ENCODE assay signal across 8 cellular contexts in the genomic region with DNA sequence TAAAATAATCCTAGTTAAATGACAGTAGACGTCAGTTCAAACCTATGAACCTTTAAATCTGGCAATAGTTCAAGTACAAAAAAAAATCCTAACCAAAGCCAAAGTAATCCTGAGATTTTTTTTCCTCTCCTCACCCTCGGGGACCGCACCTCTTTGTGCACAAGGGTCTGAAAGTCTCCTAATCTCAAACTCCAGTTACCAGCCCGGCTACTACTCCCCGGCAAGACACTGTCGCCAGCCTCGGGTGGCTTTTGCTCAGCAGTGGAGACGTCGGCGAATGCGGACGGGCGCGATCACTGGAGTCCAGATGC. TPM values are rescaled to one million over a fixed set of nuclear protein-coding genes. Genes with fewer than 3 reads are reported as not detected.
DNase-seq lines count a peak whose midpoint lies in the region; ATAC-seq, FAIRE-seq and TF ChIP-seq lines count a peak whose summit lies in the region.

No MANE protein-coding gene starts in this region.

- peak overlapping the region; percentile 95 for H3K4me3 Mint-ChIP-seq in memory B cell

- H3K4me3 ChIP-seq in DOHH2 (ENCODE audit: low read length), result peak overlapping the region; percentile 79
- peak overlapping the region; percentile 96 for H3K4me3 ChIP-seq in K562
- peak overlapping the region; percentile 75 for H3K4me3 ChIP-seq in urinary bladder (ENCODE audit: low read depth, low read length)

- in situ Hi-C loops in K562 (cut with MboI), result no loop called here

- no peaks in the 10 kb centered on the region for H3K27me3 ChIP-seq in DOHH2 (ENCODE audit: control insufficient read depth, low read length)
- no peaks in the 10 kb centered on the region for H3K27me3 ChIP-seq in K562 (ENCODE audit: control insufficient read depth in 2 of 2, insufficient read depth in 2 of 2, low read length in 2 of 2)

- TF ChIP-seq POLR2A in K562 (conservative IDR thresholded peaks at IDR 0.05), result no peak

- H3K27ac ChIP-seq in DOHH2 (ENCODE audit: low read depth, low read length), result peak overlapping the region; percentile 72
- peak overlapping the region; percentile 97 for H3K27ac ChIP-seq in K562 (ENCODE audit: extremely low read depth, low read depth, low read length)
- peak overlapping the region; percentile 97 for H3K27ac ChIP-seq in urinary bladder (ENCODE audit: low read depth)

- no peak; the same call in 2 of the 3 replicates for ATAC-seq in K562
- ATAC-seq in memory B cell (ENCODE audit: low read depth), result no peak

- H3K9ac ChIP-seq in K562 (ENCODE audit: insufficient read depth in 1 of 2, low read depth in 2 of 2, low read length in 2 of 2), result peak overlapping the region; percentile 99

- H3K9me2 ChIP-seq in DOHH2 (replicated peaks; ENCODE audit: control insufficient read depth, low read length), result no peaks in the 10 kb centered on the region

- H3K9me3 ChIP-seq in DOHH2 (ENCODE audit: control insufficient read depth, insufficient read depth, low read length) (no peaks in the 10 kb centered on the region), K562 (replicated peaks; ENCODE audit: control insufficient read depth, insufficient read depth, low read depth, low read length) (no peaks in the 10 kb centered on the region)

- FAIRE-seq in HTR-8/SVneo (lab: Jason Lieb, UNC) (no peak), K562 (lab: Jason Lieb, UNC) (no peak)

- peaks cover 11% of the 10 kb centered on the region for H3K36me3 Mint-ChIP-seq in memory B cell

- WGBS in K562 (ENCODE audit: insufficient coverage, low coverage, missing lambda C conversion rate), result 0% methylated on average over 14 of the region's 14 CpGs
- under 1% methylated on average over 14 of the region's 14 CpGs for WGBS in urinary bladder

- POLR2A ChIA-PET in K562 (lab: Yijun Ruan, JAX), result interaction anchor here (0.7 to 3.9 kb wide), 3 partner anchors 10 to 57 kb away, joined by 3 to 39 read pairs (median 3); a partner anchor contains a TSS

- no peak for TF ChIP-seq RAD21 in K562 (CRISPR knock-in tag; conservative IDR thresholded peaks at IDR 0.05 in 1 of 2, IDR thresholded peaks at IDR 0.05 in 1 of 2)

- H3K9me1 ChIP-seq in K562 (ENCODE audit: control insufficient read depth, insufficient read depth, low read length), result no peaks in the 10 kb centered on the region

- H3K27ac Mint-ChIP-seq in memory B cell, result peak overlapping the region; percentile 96

- TF ChIP-seq CTCF in DOHH2 (IDR thresholded peaks at IDR 0.05; ENCODE audit: low read depth, low read length, poor library complexity, severe bottlenecking) (no peak), K562 (IDR thresholded peaks at IDR 0.05 in 2 of 3, conservative IDR thresholded peaks at IDR 0.05 in 1 of 3; ENCODE audit: insufficient read depth in 2 of 3, low read depth in 1 of 3, low read length in 3 of 3) (no peak)

- H3K4me1 Mint-ChIP-seq in memory B cell, result peaks cover 14% of the 10 kb centered on the region

- CTCF ChIA-PET in K562 (lab: Yijun Ruan, JAX; ENCODE audit: low intra/inter-chr PET ratio), result no interaction called here

- TF ChIP-seq EP300 in K562 (IDR thresholded peaks at IDR 0.05; ENCODE audit: low read length), result no peak

- peak overlapping the region; percentile 74 for H2AFZ ChIP-seq in K562 (ENCODE audit: low read depth, low read length)

- peaks cover 45% of the 10 kb centered on the region for H3K4me1 ChIP-seq in DOHH2 (ENCODE audit: control insufficient read depth, low read length)
- H3K4me1 ChIP-seq in K562 (replicated peaks in 1 of 2; ENCODE audit: control insufficient read depth in 2 of 2, insufficient read depth in 2 of 2, low read length in 2 of 2), result peaks cover 6 to 24% of the 10 kb centered on the region in 2 experiments; a peak in 4 of 5 replicates
- H3K4me1 ChIP-seq in urinary bladder (ENCODE audit: insufficient read depth), result peaks cover 2% of the 10 kb centered on the region

- H4K20me1 ChIP-seq in DOHH2 (ENCODE audit: control insufficient read depth, insufficient read depth, low read depth, low read length) (peaks cover 5% of the 10 kb centered on the region; the same call in 1 of the 2 replicates), K562 (replicated peaks; ENCODE audit: control insufficient read depth, insufficient read depth, low read length) (0 out of 2 replicates have a peak, but pooled peaks cover 10% of the 10 kb centered on the region)

- H3F3A ChIP-seq in DOHH2 (ENCODE audit: control insufficient read depth, insufficient read depth), result peaks cover 41% of the 10 kb centered on the region

- H3K4me2 ChIP-seq in DOHH2 (ENCODE audit: low read length) (peak overlapping the region; percentile 81), K562 (ENCODE audit: insufficient read depth, low read length) (peak overlapping the region; percentile 92)

- H3K36me3 ChIP-seq in DOHH2 (ENCODE audit: control insufficient read depth, low read length) (peaks cover 38% of the 10 kb centered on the region), K562 (ENCODE audit: control insufficient read depth, insufficient read depth, low read length) (peaks cover 45% of the 10 kb centered on the region), urinary bladder (ENCODE audit: insufficient read depth) (no peaks in the 10 kb centered on the region)

- no peaks in the 10 kb centered on the region for H3K9me3 Mint-ChIP-seq in memory B cell

- BruUV-seq in K562 (replicated peaks; lab: Mats Ljungman, UMichigan), result TSS peak; percentile 37

- DNase-seq in HTR-8/SVneo (ENCODE audit: insufficient read length, low spot score), result peak; percentile 14
- no peak for DNase-seq in K562 (ENCODE audit: extremely low read depth in 1 of 4, low spot score in 3 of 4)
- no peak for DNase-seq in memory B cell (ENCODE audit: low spot score in 2 of 2)
- no peak for DNase-seq in iPS-NIHi11 (ENCODE audit: low spot score)
- no peak for DNase-seq in H4 (ENCODE audit: low spot score)
- DNase-seq in globus pallidus (ENCODE audit: low spot score), result no peak

- intact Hi-C loops in K562 (cut with micrococcal nuclease), result no loop called here

- no peaks in the 10 kb centered on the region for H3K27me3 Mint-ChIP-seq in memory B cell

- H3K79me2 ChIP-seq in DOHH2 (ENCODE audit: control insufficient read depth, low read length) (peaks cover 84% of the 10 kb centered on the region), K562 (ENCODE audit: control insufficient read depth, insufficient read depth, low read length) (peaks cover 78% of the 10 kb centered on the region)

TF ChIP-seq in K562, 482 proteins besides CTCF, POLR2A, EP300 and RAD21 (continues in another document):
- TF ChIP-seq NCOA2 (IDR thresholded peaks at IDR 0.05; ENCODE audit: partially characterized antibody in 2 of 2), result no peak

RNA-seq across cellular contexts. Expression of a gene that starts 0.4 kb away (rescaled TPM):
- 324 and 746 TPM in 2 replicates for total RNA-seq in K562 (2011; cell fraction: chromatin; rRNA removed; ENCODE audit: low replicate concordance)
- total RNA-seq in K562 (2011; cell fraction: nucleolus; rRNA removed), result 168 and 207 TPM in 2 replicates
- total RNA-seq in K562 (2011; cell fraction: nucleoplasm; rRNA removed), result 327 and 417 TPM in 2 replicates
- total RNA-seq in K562 (2014; rRNA removed), result 78.9 and 96.2 TPM in 2 replicates
- total RNA-seq in K562 (2014; rRNA removed; fragmentation: Illumina TruSeq; extraction: Trizol), result 177 and 187 TPM in 2 replicates
- 176 and 190 TPM in 2 replicates for total RNA-seq in K562 (2015; rRNA removed; fragmentation: Illumina TruSeq; extraction: Trizol)
- 173 and 174 TPM in 2 replicates for total RNA-seq in K562 (2021)
- polyA plus RNA-seq in K562 (2011; rRNA removed), result 224 and 255 TPM in 2 replicates
- polyA plus RNA-seq in K562 (2011; cell fraction: cytosol; rRNA removed), result 176 and 205 TPM in 2 replicates
- polyA plus RNA-seq in K562 (2011; cell fraction: nucleus; rRNA removed), result 129 and 192 TPM in 2 replicates
- 136 and 141 TPM in 2 replicates for polyA plus RNA-seq in K562 (2012)
- polyA plus RNA-seq in K562 (2014; fragmentation: Illumina TruSeq; extraction: Trizol), result 186 and 241 TPM in 2 replicates
- 100 to 1,000 TPM; 106 to 142 TPM for polyA plus RNA-seq in K562 (2014; fragmentation: Nextera tagmentation; extraction: Ambion mirVana)
- 117 and 131 TPM in 2 replicates for polyA plus RNA-seq in K562 (2014; rRNA removed)
- polyA minus RNA-seq in K562 (2011; rRNA and poly(A)+ RNA removed), result 343 and 404 TPM in 2 replicates
- 116 and 145 TPM in 2 replicates for polyA minus RNA-seq in K562 (2011; cell fraction: cytosol; rRNA and poly(A)+ RNA removed)
- polyA minus RNA-seq in K562 (2011; cell fraction: nucleus; rRNA and poly(A)+ RNA removed), result 131 and 236 TPM in 2 replicates
- 522 TPM for total RNA-seq in urinary bladder
- 109 TPM for polyA plus RNA-seq in urinary bladder
- 132 and 136 TPM in 2 replicates for total RNA-seq in H4 (2014; rRNA removed; shearing (Covaris generic))

RNA-seq across cellular contexts. Expression of a gene that starts 10.0 kb away (rescaled TPM):
- total RNA-seq in K562 (2011; cell fraction: chromatin; rRNA removed; ENCODE audit: low replicate concordance), result 6.4 and 16.1 TPM in 2 replicates
- total RNA-seq in K562 (2011; cell fraction: nucleolus; rRNA removed), result 6.0 and 6.2 TPM in 2 replicates
- 3.9 and 6.7 TPM in 2 replicates for total RNA-seq in K562 (2011; cell fraction: nucleoplasm; rRNA removed)
- total RNA-seq in K562 (2014; rRNA removed) (3.4 and 4.7 TPM in 2 replicates), K562 (2014; rRNA removed; fragmentation: Illumina TruSeq; extraction: Trizol) (5.8 and 6.6 TPM in 2 replicates), K562 (2015; rRNA removed; fragmentation: Illumina TruSeq; extraction: Trizol) (5.8 and 7.0 TPM in 2 replicates), K562 (2021) (4.5 and 5.4 TPM in 2 replicates), urinary bladder (30.3 TPM)
- polyA plus RNA-seq in K562 (2011; rRNA removed) (6.0 and 6.9 TPM in 2 replicates), K562 (2014; fragmentation: Illumina TruSeq; extraction: Trizol) (3.7 and 3.8 TPM in 2 replicates), K562 (2014; fragmentation: Nextera tagmentation; extraction: Ambion mirVana) (1 to 10 TPM; 4.8 to 5.6 TPM), K562 (2014; rRNA removed) (3.4 and 5.4 TPM in 2 replicates), urinary bladder (3.4 TPM)
- 1.1 and 1.6 TPM in 2 replicates for polyA plus RNA-seq in K562 (2011; cell fraction: cytosol; rRNA removed)
- 6.2 and 6.5 TPM in 2 replicates for polyA plus RNA-seq in K562 (2011; cell fraction: nucleus; rRNA removed)
- 2.8 and 4.0 TPM in 2 replicates for polyA plus RNA-seq in K562 (2012)
- polyA minus RNA-seq in K562 (2011; rRNA and poly(A)+ RNA removed), result 9.3 and 10.3 TPM in 2 replicates
- polyA minus RNA-seq in K562 (2011; cell fraction: cytosol; rRNA and poly(A)+ RNA removed), result 2.6 and 5.6 TPM in 2 replicates
- polyA minus RNA-seq in K562 (2011; cell fraction: nucleus; rRNA and poly(A)+ RNA removed), result 4.8 and 9.4 TPM in 2 replicates
- total RNA-seq in H4 (2014; rRNA removed; shearing (Covaris generic)), result 1.5 and 3.3 TPM in 2 replicates
